ENCODE assay signal across 10 cellular contexts in genomic region chr16:70725912-70726828, GRCh38. TPM values are rescaled to one million over a fixed set of nuclear protein-coding genes. Genes with fewer than 3 reads are reported as not detected.
DNase-seq lines count a peak whose midpoint lies in the region; ATAC-seq and TF ChIP-seq lines count a peak whose summit lies in the region.
"Had no signal": no experiment of that assay in that cellular context is flagged by ENCODE, and none has a peak within 500 bp of the region (broad histone marks: within the 10 kb centered on the region; RNA-seq: fewer than 3 reads in every experiment).

No MANE protein-coding gene starts in this region.

- H2AFZ ChIP-seq in SK-N-SH (ENCODE audit: low read depth) = no peak overlapping the region

- H4K20me1 ChIP-seq in SK-N-SH (ENCODE audit: insufficient read depth) = no peaks in the 10 kb centered on the region

- no peak for TF ChIP-seq RAD21 in SK-N-SH (IDR thresholded peaks at IDR 0.05; ENCODE audit: low read length)

- H3K27me3 ChIP-seq in SK-N-SH (ENCODE audit: insufficient read depth) = no peaks in the 10 kb centered on the region
- no peaks in the 10 kb centered on the region for H3K27me3 ChIP-seq in left ventricle myocardium inferior (ENCODE audit: low read depth)
- H3K27me3 ChIP-seq in uterus = no peaks in the 10 kb centered on the region

- intact Hi-C loops in left ventricle myocardium inferior (cut with micrococcal nuclease) = no loop called here
- intact Hi-C loops in uterus (cut with DNase I; ENCODE audit: low total_unique reads) = no loop called here

- no peak for TF ChIP-seq POLR2A in uterus (IDR thresholded peaks at IDR 0.05)

- H3K4me2 ChIP-seq in SK-N-SH = no peak overlapping the region

- no peaks in the 10 kb centered on the region for H3F3A ChIP-seq in SK-N-SH (replicated peaks; ENCODE audit: insufficient read depth)

- CTCF ChIA-PET in SK-N-SH (lab: Yijun Ruan, JAX) = interaction anchor here (1.5 to 3.4 kb wide), 3 partner anchors 9 to 45 kb away, joined by 6 to 18 read pairs (median 8); no protein-coding TSS in a partner anchor

- ATAC-seq in SK-N-SH treated with all-trans-retinoic acid at 6 μM for 48 hours = no peak; the same call in 2 of the 3 replicates
- ATAC-seq: stimulated activated naive B cell treated with anti-CD40 and anti-IgM and Interleukin-4, amounts not matched to agents 10 μg/mL and 1 μg/mL and 100 μg/mL, for 72 hours had no signal

- no peak for TF ChIP-seq EP300 in SK-N-SH (IDR thresholded peaks at IDR 0.05; ENCODE audit: borderline replicate concordance in 1 of 2, low read depth in 1 of 2, low read length in 1 of 2)

- DNase-seq in SK-N-SH = no peak
- DNase-seq in left ventricle myocardium inferior = peak; percentile 79
- DNase-seq in occipital lobe (lab: John Stamatoyannopoulos, UW) = peak; percentile 66
- peak; percentile 69 to 80 for DNase-seq in uterus
- no peak for DNase-seq in activated naive CD4-positive, alpha-beta T cell (lab: John Stamatoyannopoulos, UW)
- DNase-seq in stimulated activated CD8-positive, alpha-beta memory T cell treated with anti-CD3 and anti-CD28 coated beads, Interleukin-4, amount 100 ng/mL, for 48 hours = no peak
- no peak for DNase-seq in GF-D8 (lab: John Stamatoyannopoulos, UW)
- DNase-seq: activated naive CD8-positive, alpha-beta T cell treated with anti-CD3 and anti-CD28 coated beads, Interleukin-2, amount 10 ng/mL, durations not matched to agents 7 days and 5 days; stimulated activated naive B cell treated with anti-CD40 and anti-IgM and Interleukin-4, amounts not matched to agents 10 μg/mL and 1 μg/mL and 100 μg/mL, for 72 hours had no signal

- no peaks in the 10 kb centered on the region for H3K9me2 ChIP-seq in SK-N-SH

- H3K9me3 ChIP-seq in SK-N-SH (no peaks in the 10 kb centered on the region), left ventricle myocardium inferior (replicated peaks) (no peaks in the 10 kb centered on the region), uterus (no peaks in the 10 kb centered on the region)

- H3K27ac ChIP-seq in SK-N-SH (ENCODE audit: low read depth in 2 of 2, low read length in 1 of 2) (peak overlapping the region in 1 of 2 experiments; percentile 73; a peak in 1 of 4 replicates), left ventricle myocardium inferior (replicated peaks) (peak overlapping the region; percentile 95), uterus (peak overlapping the region; percentile 82 to 87)

- TF ChIP-seq CTCF in SK-N-SH (IDR thresholded peaks at IDR 0.05) = no peak
- TF ChIP-seq CTCF in left ventricle myocardium inferior (IDR thresholded peaks at IDR 0.05; ENCODE audit: borderline replicate concordance) = no peak
- no peak for TF ChIP-seq CTCF in uterus (IDR thresholded peaks at IDR 0.05)

- H3K4me1 ChIP-seq in SK-N-SH (ENCODE audit: control insufficient read depth in 1 of 2, insufficient read depth in 2 of 2, low read depth in 1 of 2, low read length in 1 of 2) = peaks cover 0 to 34% of the 10 kb centered on the region in 2 experiments; a peak in 1 of 4 replicates
- peaks cover 58% of the 10 kb centered on the region for H3K4me1 ChIP-seq in left ventricle myocardium inferior
- peaks cover 8 to 9% of the 10 kb centered on the region in 2 donors for H3K4me1 ChIP-seq in uterus

- POLR2A ChIA-PET in SK-N-SH (lab: Yijun Ruan, JAX) = no interaction called here

- H3K79me2 ChIP-seq in SK-N-SH (ENCODE audit: insufficient read depth) = no peaks in the 10 kb centered on the region

- no peak overlapping the region for H3K9ac ChIP-seq in SK-N-SH

- WGBS in SK-N-SH (ENCODE audit: low lambda C conversion rate) = 91% methylated on average over 15 of the region's 31 CpGs

- H3K4me3 ChIP-seq in SK-N-SH (ENCODE audit: low read depth in 2 of 2, low read length in 1 of 2) = no peak overlapping the region
- peak overlapping the region; percentile 5 for H3K4me3 ChIP-seq in left ventricle myocardium inferior
- H3K4me3 ChIP-seq in uterus = no peak overlapping the region

- H3K36me3 ChIP-seq in SK-N-SH (replicated peaks in 1 of 2; ENCODE audit: control insufficient read depth in 1 of 2, insufficient read depth in 2 of 2, low read length in 1 of 2) (peaks cover 0 to 11% of the 10 kb centered on the region in 2 experiments), left ventricle myocardium inferior (peaks cover 3% of the 10 kb centered on the region), uterus (no peaks in the 10 kb centered on the region)

TF ChIP-seq in SK-N-SH, 30 proteins besides CTCF, POLR2A, EP300 and RAD21:
- TF ChIP-seq GATA2 (CRISPR knock-in tag; IDR thresholded peaks at IDR 0.05) (0 out of 2 replicates have a peak, but pooled peaks have one; percentile 31), EZH2phosphoT487 (IDR thresholded peaks at IDR 0.05; ENCODE audit: borderline replicate concordance, low read depth) (no peak)
- TF ChIP-seq, protein P1, sequence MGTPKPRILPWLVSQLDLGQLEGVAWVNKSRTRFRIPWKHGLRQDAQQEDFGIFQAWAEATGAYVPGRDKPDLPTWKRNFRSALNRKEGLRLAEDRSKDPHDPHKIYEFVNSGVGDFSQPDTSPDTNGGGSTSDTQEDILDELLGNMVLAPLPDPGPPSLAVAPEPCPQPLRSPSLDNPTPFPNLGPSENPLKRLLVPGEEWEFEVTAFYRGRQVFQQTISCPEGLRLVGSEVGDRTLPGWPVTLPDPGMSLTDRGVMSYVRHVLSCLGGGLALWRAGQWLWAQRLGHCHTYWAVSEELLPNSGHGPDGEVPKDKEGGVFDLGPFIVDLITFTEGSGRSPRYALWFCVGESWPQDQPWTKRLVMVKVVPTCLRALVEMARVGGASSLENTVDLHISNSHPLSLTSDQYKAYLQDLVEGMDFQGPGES (IDR thresholded peaks at IDR 0.05; ENCODE audit: low read depth, low read length) = no peak

TF ChIP-seq in SK-N-SH treated with all-trans-retinoic acid at 6 μM for 48 hours, 23 proteins besides CTCF, POLR2A, EP300 and RAD21 (continues in another document):
- TF ChIP-seq ZNF565 (CRISPR knock-in tag; conservative IDR thresholded peaks at IDR 0.05; ENCODE audit: low read depth) (no peak), RARB (CRISPR knock-in tag; IDR thresholded peaks at IDR 0.05) (no peak), BACH2 (CRISPR knock-in tag; IDR thresholded peaks at IDR 0.05; ENCODE audit: borderline replicate concordance) (no peak), CSRNP3 (CRISPR knock-in tag; IDR thresholded peaks at IDR 0.05) (no peak), CREB5 (CRISPR knock-in tag; IDR thresholded peaks at IDR 0.05; ENCODE audit: low read depth) (no peak), ZNF8 (CRISPR knock-in tag; IDR thresholded peaks at IDR 0.05) (no peak)
- TF ChIP-seq, protein P2, sequence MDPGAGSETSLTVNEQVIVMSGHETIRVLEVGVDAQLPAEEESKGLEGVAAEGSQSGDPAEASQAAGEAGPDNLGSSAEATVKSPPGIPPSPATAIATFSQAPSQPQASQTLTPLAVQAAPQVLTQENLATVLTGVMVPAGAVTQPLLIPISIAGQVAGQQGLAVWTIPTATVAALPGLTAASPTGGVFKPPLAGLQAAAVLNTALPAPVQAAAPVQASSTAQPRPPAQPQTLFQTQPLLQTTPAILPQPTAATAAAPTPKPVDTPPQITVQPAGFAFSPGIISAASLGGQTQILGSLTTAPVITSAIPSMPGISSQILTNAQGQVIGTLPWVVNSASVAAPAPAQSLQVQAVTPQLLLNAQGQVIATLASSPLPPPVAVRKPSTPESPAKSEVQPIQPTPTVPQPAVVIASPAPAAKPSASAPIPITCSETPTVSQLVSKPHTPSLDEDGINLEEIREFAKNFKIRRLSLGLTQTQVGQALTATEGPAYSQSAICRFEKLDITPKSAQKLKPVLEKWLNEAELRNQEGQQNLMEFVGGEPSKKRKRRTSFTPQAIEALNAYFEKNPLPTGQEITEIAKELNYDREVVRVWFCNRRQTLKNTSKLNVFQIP (CRISPR knock-in tag; IDR thresholded peaks at IDR 0.05; ENCODE audit: borderline replicate concordance, low read depth) = no peak

RNA-seq across cellular contexts. Expression of gene MTSS2, which starts 40.3 kb away (rescaled TPM):
- polyA plus RNA-seq in SK-N-SH (2012; rRNA removed) = 41.3 and 54.1 TPM in 2 replicates
- 25.3 and 37.7 TPM in 2 replicates for polyA plus RNA-seq in SK-N-SH (2012; cell fraction: cytosol; rRNA removed)
- 114 and 150 TPM in 2 replicates for polyA plus RNA-seq in SK-N-SH (2012; cell fraction: nucleus; rRNA removed)
- 83.9 TPM for total RNA-seq in left ventricle myocardium inferior
- total RNA-seq in occipital lobe = 35.4 TPM
- total RNA-seq in uterus = 100 to 1,000 TPM in 1 of 4 donors, 10 to 100 TPM in 3; 11.2 to 142 (median 18.2) TPM

Comparison
In these comparisons a context has a peak if more than half of its experiments do, and no peak if none do; other contexts are left out.
1. DNase-seq: peak in left ventricle myocardium inferior (single experiment), occipital lobe (single experiment) and uterus (2 of 2); none in SK-N-SH (single experiment), activated naive CD4-positive, alpha-beta T cell (0 of 4), stimulated activated CD8-positive, alpha-beta memory T cell treated with anti-CD3 and anti-CD28 coated beads, Interleukin-4, amount 100 ng/mL, for 48 hours (single experiment) and GF-D8 (single experiment).